Comparison of ENCODE assay signal across 14 cellular contexts in genomic region chr9:108756746-108757490, GRCh38.
A peak's percentile ranks its signal among the peaks of the same experiment; 100 is the strongest.
DNase-seq lines count a peak whose midpoint lies in the region; ATAC-seq, FAIRE-seq and TF ChIP-seq lines count a peak whose summit lies in the region.
"Had no signal": no experiment of that assay in that cellular context is flagged by ENCODE, and none has a peak within 500 bp of the region (broad histone marks: within the 10 kb centered on the region; RNA-seq: fewer than 3 reads in every experiment).

No MANE protein-coding gene starts in this region.

- ATAC-seq in lung (ENCODE audit: insufficient read depth, low FRiP score) (no peak), HG02840 (IDR thresholded peaks at IDR 0.05; ENCODE audit: low FRiP score, unreplicated experiment) (no peak)
- no peak for ATAC-seq in activated T-helper 17 cell treated with anti-CD3 and anti-CD28 coated beads, Interleukin-2, amount 50 U/mL, for 72 hours (replicated peaks)
- ATAC-seq: activated T-cell treated with anti-CD3 and anti-CD28 coated beads, Interleukin-2, amount 50 U/mL, for 72 hours; gastrocnemius medialis; left lobe of liver had no signal

- H3K4me1 ChIP-seq in lung (ENCODE audit: control insufficient read depth in 2 of 2, insufficient read depth in 2 of 2, low read length in 2 of 2), result peaks cover 0 to 2% of the 10 kb centered on the region in 2 donors
- H3K4me1 ChIP-seq in prostate gland (replicated peaks), result no peaks in the 10 kb centered on the region

- no peak for FAIRE-seq in bronchial epithelial cell (lab: Jason Lieb, UNC)
- FAIRE-seq: GM18507 had no signal

- H3K9me3 Mint-ChIP-seq in activated T-helper 17 cell treated with anti-CD3 and anti-CD28 coated beads, Interleukin-2, amount 50 U/mL, for 72 hours, result peaks cover 9% of the 10 kb centered on the region

- no peak overlapping the region for H3K4me3 ChIP-seq in LNCaP clone FGC (ENCODE audit: low read depth, low read length)
- H3K4me3 ChIP-seq in bronchial epithelial cell (ENCODE audit: low read depth, low read length), result no peak overlapping the region
- no peak overlapping the region for H3K4me3 ChIP-seq in lung
- no peak overlapping the region for H3K4me3 ChIP-seq in prostate gland
- H3K4me3 ChIP-seq: gastrocnemius medialis had no signal

- H3K9me3 ChIP-seq in lung (ENCODE audit: control insufficient read depth in 2 of 2, insufficient read depth in 1 of 2, low read length in 1 of 2), result no peaks in the 10 kb centered on the region
- no peaks in the 10 kb centered on the region for H3K9me3 ChIP-seq in prostate gland
- H3K9me3 ChIP-seq: gastrocnemius medialis had no signal

- peaks cover 9% of the 10 kb centered on the region for H3K27me3 Mint-ChIP-seq in activated T-helper 17 cell treated with anti-CD3 and anti-CD28 coated beads, Interleukin-2, amount 50 U/mL, for 72 hours

- no peaks in the 10 kb centered on the region for H3K36me3 ChIP-seq in bronchial epithelial cell (ENCODE audit: control insufficient read depth, insufficient read depth, low read length)
- no peaks in the 10 kb centered on the region for H3K36me3 ChIP-seq in lung (ENCODE audit: control insufficient read depth in 2 of 2, insufficient read depth in 2 of 2, low read length in 2 of 2)
- no peaks in the 10 kb centered on the region for H3K36me3 ChIP-seq in prostate gland
- H3K36me3 ChIP-seq: gastrocnemius medialis had no signal

- peak; percentile 41 for DNase-seq in ELF-1 (ENCODE audit: low read depth, low spot score)
- DNase-seq in LNCaP clone FGC (ENCODE audit: low read depth), result no peak
- peak; percentile 78 for DNase-seq in bronchial epithelial cell (ENCODE audit: low read depth)
- DNase-seq in lung (ENCODE audit: low spot score), result peak; percentile 41
- no peak for DNase-seq in prostate gland (ENCODE audit: low spot score)
- DNase-seq: activated T-cell treated with anti-CD3 and anti-CD28 coated beads, Interleukin-2, amount 50 U/mL, for 72 hours; caudate nucleus; gastrocnemius medialis; NCI-H2029 treated with DMSO at 0.1 percent for 48 hours; SHP77 had no signal

- no peak overlapping the region for H3K27ac Mint-ChIP-seq in activated T-helper 17 cell treated with anti-CD3 and anti-CD28 coated beads, Interleukin-2, amount 50 U/mL, for 72 hours
- H3K27ac Mint-ChIP-seq: activated T-cell treated with anti-CD3 and anti-CD28 coated beads, Interleukin-2, amount 50 U/mL, for 72 hours had no signal

- TF ChIP-seq CTCF in LNCaP clone FGC (IDR thresholded peaks at IDR 0.05; ENCODE audit: control insufficient read depth, extremely low read depth, insufficient read depth) (peak; percentile 36), bronchial epithelial cell (IDR thresholded peaks at IDR 0.05; ENCODE audit: insufficient read depth, low read length, severe bottlenecking) (peak; percentile 47), lung (IDR thresholded peaks at IDR 0.05; ENCODE audit: control extremely low read depth, extremely low read depth) (no peak), prostate gland (IDR thresholded peaks at IDR 0.05) (no peak)

- H3K27me3 ChIP-seq in bronchial epithelial cell (ENCODE audit: control insufficient read depth, insufficient read depth, low read length) (no peaks in the 10 kb centered on the region), lung (ENCODE audit: control insufficient read depth, insufficient read depth) (no peaks in the 10 kb centered on the region), prostate gland (replicated peaks; ENCODE audit: insufficient read depth) (no peaks in the 10 kb centered on the region)

- H3K27ac ChIP-seq in lung (ENCODE audit: low read depth in 1 of 2, low read length in 1 of 2) (no peak overlapping the region), prostate gland (no peak overlapping the region)
- H3K27ac ChIP-seq: gastrocnemius medialis had no signal

- no peaks in the 10 kb centered on the region for H3K4me1 Mint-ChIP-seq in activated T-helper 17 cell treated with anti-CD3 and anti-CD28 coated beads, Interleukin-2, amount 50 U/mL, for 72 hours

- H3K36me3 Mint-ChIP-seq in activated T-helper 17 cell treated with anti-CD3 and anti-CD28 coated beads, Interleukin-2, amount 50 U/mL, for 72 hours (ENCODE audit: low read depth), result no peaks in the 10 kb centered on the region

- no peak overlapping the region for H3K4me3 Mint-ChIP-seq in activated T-helper 17 cell treated with anti-CD3 and anti-CD28 coated beads, Interleukin-2, amount 50 U/mL, for 72 hours
- H3K4me3 Mint-ChIP-seq: activated T-cell treated with anti-CD3 and anti-CD28 coated beads, Interleukin-2, amount 50 U/mL, for 72 hours had no signal

- intact Hi-C loops in prostate gland (cut with DNase I), result no loop called here

- 45 to 55% methylated on average over 3 of the region's 3 CpGs for WGBS in lung, 2 donors
- WGBS in prostate gland, result 45% methylated on average over 3 of the region's 3 CpGs

- no peak for TF ChIP-seq POLR2A in prostate gland (IDR thresholded peaks at IDR 0.05)

Comparison
In these comparisons a context has a peak if more than half of its experiments do, and no peak if none do; other contexts are left out.
1. DNase-seq: peak in ELF-1 (single experiment), bronchial epithelial cell (single experiment) and lung (single experiment); none in LNCaP clone FGC (single experiment) and prostate gland (single experiment).
2. CTCF ChIP-seq: peak in LNCaP clone FGC (single experiment) and bronchial epithelial cell (single experiment); none in lung (single experiment) and prostate gland (0 of 4).